10 cellular contexts compared by ENCODE assay signal in genomic region chr7:66152538-66153191, GRCh38. TPM values are rescaled to one million over a fixed set of nuclear protein-coding genes. Genes with fewer than 3 reads are reported as not detected.
DNase-seq lines count a peak whose midpoint lies in the region; ATAC-seq and TF ChIP-seq lines count a peak whose summit lies in the region.
"Had no signal": no experiment of that assay in that cellular context is flagged by ENCODE, and none has a peak within 500 bp of the region (broad histone marks: within the 10 kb centered on the region; RNA-seq: fewer than 3 reads in every experiment).

No MANE protein-coding gene starts in this region.

- intact Hi-C loops in lower lobe of right lung (cut with DNase I) = no loop called here

- H3K36me3 ChIP-seq in NT2/D1 (ENCODE audit: insufficient read depth, insufficient read length, low read length) = peaks cover 77% of the 10 kb centered on the region
- peaks cover 3 to 14% of the 10 kb centered on the region in 2 donors for H3K36me3 ChIP-seq in esophagus (ENCODE audit: control insufficient read depth in 2 of 2, insufficient read depth in 2 of 2, low read length in 1 of 2)
- H3K36me3 ChIP-seq in lower lobe of right lung = peaks cover 62% of the 10 kb centered on the region
- peaks cover 0 to 61% (median 6%) of the 10 kb centered on the region in 3 donors for H3K36me3 ChIP-seq in tibial nerve

- ATAC-seq in lower lobe of right lung = peak; percentile 43 to 75
- ATAC-seq: activated naive CD4-positive, alpha-beta T cell treated with anti-CD3 and anti-CD28 coated beads, Interleukin-2, amount 50 U/mL, for 72 hours had no signal

- H3K27me3 ChIP-seq in NT2/D1 (ENCODE audit: insufficient read depth, insufficient read length) = peaks cover 3% of the 10 kb centered on the region
- no peaks in the 10 kb centered on the region for H3K27me3 ChIP-seq in esophagus (ENCODE audit: control insufficient read depth in 1 of 2, insufficient read depth in 2 of 2, low read length in 2 of 2)
- H3K27me3 ChIP-seq in lower lobe of right lung (ENCODE audit: low read depth) = no peaks in the 10 kb centered on the region
- no peaks in the 10 kb centered on the region for H3K27me3 ChIP-seq in tibial nerve

- WGBS in esophagus, 2 donors = 52 to 60% methylated on average over 9 of the region's 9 CpGs
- WGBS in tibial nerve, 2 donors = 51 to 61% methylated on average over 9 of the region's 9 CpGs

- H3K4me3 ChIP-seq in NT2/D1 (ENCODE audit: insufficient read length, low read depth) (no peak overlapping the region), esophagus (ENCODE audit: low read depth in 1 of 2, low read length in 2 of 2) (no peak overlapping the region), lower lobe of right lung (peak overlapping the region; percentile 9), tibial nerve (peak overlapping the region in 1 of 4 donors; percentile 11)

- no peak for TF ChIP-seq EP300 in tibial nerve (IDR thresholded peaks at IDR 0.05)

- peak overlapping the region; percentile 53 to 64 for H3K27ac ChIP-seq in esophagus (ENCODE audit: low read depth in 2 of 2, low read length in 1 of 2)
- peak overlapping the region; percentile 81 for H3K27ac ChIP-seq in lower lobe of right lung
- peak overlapping the region; percentile 30 to 82 (median 67) for H3K27ac ChIP-seq in tibial nerve

- no peak for TF ChIP-seq POLR2A in tibial nerve (IDR thresholded peaks at IDR 0.05)

- H3K4me1 ChIP-seq in NT2/D1 (ENCODE audit: insufficient read depth, insufficient read length) = peaks cover 21% of the 10 kb centered on the region
- peaks cover 3% of the 10 kb centered on the region in 2 donors for H3K4me1 ChIP-seq in esophagus (ENCODE audit: control insufficient read depth in 2 of 2, insufficient read depth in 2 of 2, low read length in 1 of 2)
- H3K4me1 ChIP-seq in lower lobe of right lung = peaks cover 41% of the 10 kb centered on the region
- H3K4me1 ChIP-seq in tibial nerve = peaks cover 0 to 55% (median 28%) of the 10 kb centered on the region in 4 donors

- H3K9ac ChIP-seq in NT2/D1 (ENCODE audit: insufficient read length, low read depth) = no peak overlapping the region

- H3K9me3 ChIP-seq in NT2/D1 (ENCODE audit: insufficient read depth, low read length) (no peaks in the 10 kb centered on the region), esophagus (ENCODE audit: control insufficient read depth in 2 of 2, insufficient read depth in 1 of 2, low read depth in 1 of 2, low read length in 1 of 2) (no peaks in the 10 kb centered on the region), lower lobe of right lung (no peaks in the 10 kb centered on the region), tibial nerve (no peaks in the 10 kb centered on the region)

- TF ChIP-seq CTCF in lower lobe of right lung (IDR thresholded peaks at IDR 0.05) (no peak), tibial nerve (IDR thresholded peaks at IDR 0.05) (no peak)

- peak; percentile 58 for DNase-seq in NT2/D1 (ENCODE audit: low read depth, low spot score)
- DNase-seq in lower lobe of right lung = no peak
- DNase-seq in tibial nerve (ENCODE audit: low spot score in 2 of 2) = no peak
- DNase-seq in mesenteric fat pad (ENCODE audit: low spot score) = no peak
- DNase-seq in anterior cingulate cortex (lab: John Stamatoyannopoulos, UW) = no peak
- no peak for DNase-seq in DMS 273 treated with DMSO at 0.1 percent for 48 hours (lab: John Stamatoyannopoulos, UW)
- DNase-seq in foreskin melanocyte = no peak
- DNase-seq: activated CD4-positive, CD25-positive, alpha-beta regulatory T cell treated with anti-CD3 and anti-CD28 coated beads, Interleukin-2, amount 50 U/mL, for 72 hours had no signal

RNA-seq across cellular contexts. Expression of gene CRCP, which starts 38.0 kb away (rescaled TPM):
- polyA plus RNA-seq in esophagus = 10 to 100 TPM; 14.5 to 19.5 TPM
- total RNA-seq in lower lobe of right lung (35.5 TPM), tibial nerve (10 to 100 TPM; 23.9 to 49.4 (median 41.8) TPM), mesenteric fat pad (29.1 TPM)

RNA-seq across cellular contexts. Expression of gene TPST1, which starts 52.5 kb away (rescaled TPM):
- polyA plus RNA-seq in esophagus = 1 to 10 TPM; 4.4 to 5.9 TPM
- total RNA-seq in lower lobe of right lung = 16.7 TPM
- 10 to 100 TPM; 31.9 to 38.3 (median 36.8) TPM for total RNA-seq in tibial nerve
- 21.8 TPM for total RNA-seq in mesenteric fat pad
